ENCODE assay signal across 23 cellular contexts in the genomic region with DNA sequence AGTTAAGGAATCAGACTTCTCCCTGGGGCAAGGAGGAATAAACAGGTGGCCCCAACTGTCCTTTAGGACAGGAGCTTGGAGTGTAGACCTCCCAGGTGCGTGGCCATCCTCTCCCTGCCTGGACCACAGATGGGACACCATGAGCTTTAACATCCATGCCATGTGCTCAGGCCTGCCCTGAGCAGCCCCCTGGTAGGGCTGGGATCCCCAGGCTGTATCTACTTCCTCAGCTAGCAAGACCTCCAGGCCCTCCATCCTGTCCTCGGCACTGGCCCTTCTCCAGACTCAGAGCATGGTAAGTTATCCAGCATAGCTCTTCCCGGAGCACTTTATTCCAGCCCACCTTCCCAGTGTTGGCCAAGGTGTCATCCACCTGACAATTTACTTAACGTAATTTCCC. TPM values are rescaled to one million over a fixed set of nuclear protein-coding genes. Genes with fewer than 3 reads are reported as not detected.
DNase-seq lines count a peak whose midpoint lies in the region; ATAC-seq and TF ChIP-seq lines count a peak whose summit lies in the region.
"Had no signal": no experiment of that assay in that cellular context is flagged by ENCODE, and none has a peak within 500 bp of the region (broad histone marks: within the 10 kb centered on the region; RNA-seq: fewer than 3 reads in every experiment).

No MANE protein-coding gene starts in this region.

- TF ChIP-seq CTCF in Loucy (conservative IDR thresholded peaks at IDR 0.05; ENCODE audit: low read length) (no peak), WTC11 (IDR thresholded peaks at IDR 0.05) (no peak)

- CTCF ChIA-PET in activated naive CD4-positive, alpha-beta T cell treated with anti-CD3 and anti-CD28 coated beads for 36 hours (lab: Charles Lee), result interaction anchor here (0.6 to 1.7 kb wide), 11 partner anchors 9 to 210 kb away, joined by 3 to 7 read pairs (median 3); no protein-coding TSS in a partner anchor
- CTCF ChIA-PET in WTC11 (lab: Charles Lee), result interaction anchor here (0.6 kb wide), 1 partner anchor 65 kb away, joined by 3 read pairs; no protein-coding TSS in a partner anchor

- intact Hi-C loops in activated naive CD4-positive, alpha-beta T cell treated with anti-CD3 and anti-CD28 coated beads for 36 hours (cut with micrococcal nuclease), result no loop called here

- no peaks in the 10 kb centered on the region for H3K9me2 ChIP-seq in Loucy (replicated peaks; ENCODE audit: low read depth, low read length)
- no peaks in the 10 kb centered on the region for H3K9me2 ChIP-seq in GM23248 (ENCODE audit: insufficient read depth)
- H3K9me2 ChIP-seq: SK-N-SH had no signal

- DNase-seq in activated naive CD4-positive, alpha-beta T cell treated with anti-CD3 and anti-CD28 coated beads for 36 hours, result peak; percentile 26
- no peak for DNase-seq in activated naive CD4-positive, alpha-beta T cell treated with anti-CD3 and anti-CD28 coated beads, Interleukin-2, amount 50 U/mL, for 16 hours
- DNase-seq in activated naive CD8-positive, alpha-beta T cell treated with anti-CD3 and anti-CD28 coated beads, Interleukin-2, amount 50 U/mL, for 24 hours, result no peak
- DNase-seq in WTC11 (ENCODE audit: low spot score), result no peak
- no peak for DNase-seq in GM23248
- DNase-seq: activated CD4-positive, alpha-beta T cell treated with anti-CD3 and anti-CD28 coated beads for 48 hours; KG1; NCI-H1092; NCI-H2081; NCI-H510A; NK-92 treated with Interleukin-12 subunit alpha and Interleukin-12 subunit beta, amount 100 ng/mL, for 24 hours; psoas muscle; SK-N-SH; stimulated activated CD4-positive, alpha-beta T cell treated with anti-CD3 and anti-CD28 coated beads, Interleukin-4, amount 100 ng/mL, for 4 hours had no signal

- 25 to 34% methylated on average over 4 of the region's 4 CpGs for WGBS in GM23248 (ENCODE audit: low coverage in 1 of 2, low lambda C conversion rate in 2 of 2, missing lambda C conversion rate in 2 of 2), 2 experiments

- no peaks in the 10 kb centered on the region for H3K27me3 Mint-ChIP-seq in activated naive CD4-positive, alpha-beta T cell treated with anti-CD3 and anti-CD28 coated beads for 36 hours (ENCODE audit: low read depth)
- H3K27me3 Mint-ChIP-seq in activated naive CD8-positive, alpha-beta T cell treated with anti-CD3 and anti-CD28 coated beads, Interleukin-2, amount 50 U/mL, for 24 hours, result no peaks in the 10 kb centered on the region
- no peaks in the 10 kb centered on the region for H3K27me3 Mint-ChIP-seq in stimulated activated memory B cell treated with anti-CD40 and anti-IgM and Interleukin-4, amounts not matched to agents 10 μg/mL and 1 μg/mL and 100 μg/mL, for 72 hours
- H3K27me3 Mint-ChIP-seq in WTC11 (ENCODE audit: low read depth), result no peaks in the 10 kb centered on the region

- H4K20me1 ChIP-seq in Loucy (ENCODE audit: insufficient read depth, low read length, poor library complexity, severe bottlenecking) (no peaks in the 10 kb centered on the region), GM23248 (ENCODE audit: insufficient read depth) (no peaks in the 10 kb centered on the region)

- H3K36me3 ChIP-seq in Loucy (ENCODE audit: insufficient read depth, low read length) (no peaks in the 10 kb centered on the region), GM23248 (ENCODE audit: low read depth) (no peaks in the 10 kb centered on the region)
- H3K36me3 ChIP-seq: suprapubic skin had no signal

- no peaks in the 10 kb centered on the region for H3K9me3 Mint-ChIP-seq in activated naive CD4-positive, alpha-beta T cell treated with anti-CD3 and anti-CD28 coated beads for 36 hours
- H3K9me3 Mint-ChIP-seq in activated naive CD8-positive, alpha-beta T cell treated with anti-CD3 and anti-CD28 coated beads, Interleukin-2, amount 50 U/mL, for 24 hours, result no peaks in the 10 kb centered on the region
- H3K9me3 Mint-ChIP-seq in stimulated activated memory B cell treated with anti-CD40 and anti-IgM and Interleukin-4, amounts not matched to agents 10 μg/mL and 1 μg/mL and 100 μg/mL, for 72 hours, result no peaks in the 10 kb centered on the region
- H3K9me3 Mint-ChIP-seq in WTC11, result no peaks in the 10 kb centered on the region
- H3K9me3 Mint-ChIP-seq: neural crest cell had no signal

- peak overlapping the region; percentile 3 for H3K4me2 ChIP-seq in Loucy (ENCODE audit: low read depth, low read length, poor library complexity, severe bottlenecking)
- H3K4me2 ChIP-seq in GM23248 (ENCODE audit: unreplicated experiment), result no peak overlapping the region
- H3K4me2 ChIP-seq: SK-N-SH had no signal

- in situ Hi-C loops in GM23248 (cut with MboI), result no loop called here

- ATAC-seq in activated naive CD8-positive, alpha-beta T cell treated with anti-CD3 and anti-CD28 coated beads, Interleukin-2, amount 50 U/mL, for 24 hours, result no peak
- no peak for ATAC-seq in stimulated activated memory B cell treated with anti-CD40 and anti-IgM and Interleukin-4, amounts not matched to agents 10 μg/mL and 1 μg/mL and 100 μg/mL, for 72 hours
- ATAC-seq in WTC11 (no peak), HG02759 (IDR thresholded peaks at IDR 0.05; ENCODE audit: unreplicated experiment) (no peak)
- ATAC-seq: left lobe of liver, psoas muscle had no signal

- H3K4me3 Mint-ChIP-seq in activated naive CD4-positive, alpha-beta T cell treated with anti-CD3 and anti-CD28 coated beads for 36 hours, result peak overlapping the region; percentile 72
- peak overlapping the region; percentile 71 for H3K4me3 Mint-ChIP-seq in activated naive CD8-positive, alpha-beta T cell treated with anti-CD3 and anti-CD28 coated beads, Interleukin-2, amount 50 U/mL, for 24 hours
- no peak overlapping the region for H3K4me3 Mint-ChIP-seq in stimulated activated memory B cell treated with anti-CD40 and anti-IgM and Interleukin-4, amounts not matched to agents 10 μg/mL and 1 μg/mL and 100 μg/mL, for 72 hours
- H3K4me3 Mint-ChIP-seq in WTC11, result no peak overlapping the region
- H3K4me3 Mint-ChIP-seq: neural crest cell had no signal

- no peaks in the 10 kb centered on the region for H3K9me3 ChIP-seq in Loucy (ENCODE audit: insufficient read depth, low read depth, low read length)
- no peaks in the 10 kb centered on the region for H3K9me3 ChIP-seq in GM23248 (ENCODE audit: low read depth)
- H3K9me3 ChIP-seq: psoas muscle, SK-N-SH, suprapubic skin had no signal

- H3K4me1 Mint-ChIP-seq in activated naive CD4-positive, alpha-beta T cell treated with anti-CD3 and anti-CD28 coated beads for 36 hours (ENCODE audit: low read depth), result peaks cover 61% of the 10 kb centered on the region
- peaks cover 77% of the 10 kb centered on the region for H3K4me1 Mint-ChIP-seq in activated naive CD8-positive, alpha-beta T cell treated with anti-CD3 and anti-CD28 coated beads, Interleukin-2, amount 50 U/mL, for 24 hours
- peaks cover 32% of the 10 kb centered on the region for H3K4me1 Mint-ChIP-seq in stimulated activated memory B cell treated with anti-CD40 and anti-IgM and Interleukin-4, amounts not matched to agents 10 μg/mL and 1 μg/mL and 100 μg/mL, for 72 hours
- no peaks in the 10 kb centered on the region for H3K4me1 Mint-ChIP-seq in WTC11

- H3K79me2 ChIP-seq in Loucy (ENCODE audit: insufficient read depth, low read length) (peaks cover 13% of the 10 kb centered on the region; the same call in 1 of the 2 replicates), GM23248 (ENCODE audit: insufficient read depth) (no peaks in the 10 kb centered on the region)

- peak overlapping the region; percentile 97 for H3K27ac Mint-ChIP-seq in activated naive CD4-positive, alpha-beta T cell treated with anti-CD3 and anti-CD28 coated beads for 36 hours
- H3K27ac Mint-ChIP-seq in activated naive CD8-positive, alpha-beta T cell treated with anti-CD3 and anti-CD28 coated beads, Interleukin-2, amount 50 U/mL, for 24 hours, result peak overlapping the region; percentile 95
- peak overlapping the region; percentile 34 for H3K27ac Mint-ChIP-seq in stimulated activated memory B cell treated with anti-CD40 and anti-IgM and Interleukin-4, amounts not matched to agents 10 μg/mL and 1 μg/mL and 100 μg/mL, for 72 hours
- H3K27ac Mint-ChIP-seq in WTC11, result no peak overlapping the region

- no peak overlapping the region for H3K27ac ChIP-seq in GM23248
- H3K27ac ChIP-seq: psoas muscle, suprapubic skin had no signal

- H3F3A ChIP-seq in Loucy (ENCODE audit: low read depth) (no peaks in the 10 kb centered on the region), GM23248 (ENCODE audit: insufficient read depth) (no peaks in the 10 kb centered on the region)

- H3K9ac ChIP-seq in Loucy (ENCODE audit: low read depth, low read length, poor library complexity, severe bottlenecking) (no peak overlapping the region), GM23248 (no peak overlapping the region)
- H3K9ac ChIP-seq: SK-N-SH had no signal

- POLR2A ChIA-PET in WTC11 (lab: Charles Lee), result no interaction called here

- no peak overlapping the region for H2AFZ ChIP-seq in Loucy (ENCODE audit: low read length)
- H2AFZ ChIP-seq in GM23248, result no peak overlapping the region

- H3K4me3 ChIP-seq in Loucy (ENCODE audit: low read length, poor library complexity, severe bottlenecking) (no peak overlapping the region), GM23248 (no peak overlapping the region)
- H3K4me3 ChIP-seq: psoas muscle, skin epidermis, suprapubic skin had no signal

- H3K36me3 Mint-ChIP-seq in activated naive CD4-positive, alpha-beta T cell treated with anti-CD3 and anti-CD28 coated beads for 36 hours (ENCODE audit: low read depth), result peaks cover 82% of the 10 kb centered on the region
- peaks cover 66% of the 10 kb centered on the region for H3K36me3 Mint-ChIP-seq in activated naive CD8-positive, alpha-beta T cell treated with anti-CD3 and anti-CD28 coated beads, Interleukin-2, amount 50 U/mL, for 24 hours (ENCODE audit: low read depth)
- no peaks in the 10 kb centered on the region for H3K36me3 Mint-ChIP-seq in stimulated activated memory B cell treated with anti-CD40 and anti-IgM and Interleukin-4, amounts not matched to agents 10 μg/mL and 1 μg/mL and 100 μg/mL, for 72 hours
- no peaks in the 10 kb centered on the region for H3K36me3 Mint-ChIP-seq in WTC11

- H3K27me3 ChIP-seq in Loucy (ENCODE audit: insufficient read depth, low read length, poor library complexity, severe bottlenecking) (no peaks in the 10 kb centered on the region), GM23248 (replicated peaks; ENCODE audit: insufficient read depth) (peaks cover 12% of the 10 kb centered on the region)
- H3K27me3 ChIP-seq: suprapubic skin had no signal

- H3K4me1 ChIP-seq in Loucy (ENCODE audit: insufficient read depth, low read length, poor library complexity, severe bottlenecking), result peaks cover 37% of the 10 kb centered on the region
- H3K4me1 ChIP-seq in GM23248 (ENCODE audit: insufficient read depth), result no peaks in the 10 kb centered on the region
- H3K4me1 ChIP-seq: psoas muscle, suprapubic skin had no signal

RNA-seq across cellular contexts. Expression of a gene that starts 5.7 kb away (rescaled TPM):
- total RNA-seq in activated naive CD4-positive, alpha-beta T cell treated with anti-CD3 and anti-CD28 coated beads for 36 hours, result 100 to 1,000 TPM; 227 to 234 TPM
- total RNA-seq in WTC11 (2021), result 0.53 to 1.0 TPM (median 0.73 TPM) in 3 replicates
- not detected in 2 replicates for total RNA-seq in GM23248 (2014; rRNA removed; shearing (Covaris generic))
- not detected in 2 replicates for polyA plus RNA-seq in GM23248 (2016; fragmentation: Nextera tagmentation; extraction: Ambion mirVana)
- total RNA-seq: fibroblast of lung, H4 had no signal
- polyA plus RNA-seq: fibroblast of lung, SK-N-SH had no signal

RNA-seq across cellular contexts. Expression of a gene that starts 25.2 kb away (rescaled TPM):
- total RNA-seq in activated naive CD4-positive, alpha-beta T cell treated with anti-CD3 and anti-CD28 coated beads for 36 hours, result 1 to 10 TPM; 5.6 to 5.8 TPM
- 10.2 to 12.1 TPM (median 11.5 TPM) in 3 replicates for total RNA-seq in WTC11 (2021)
- total RNA-seq in GM23248 (2014; rRNA removed; shearing (Covaris generic)), result 0.51 and 2.2 TPM in 2 replicates
- polyA plus RNA-seq in GM23248 (2016; fragmentation: Nextera tagmentation; extraction: Ambion mirVana), result 1.1 and 1.5 TPM in 2 replicates
- polyA plus RNA-seq: SK-N-SH had no signal

RNA-seq across cellular contexts. Expression of a gene that starts 53.0 kb away (rescaled TPM):
- 1 to 10 TPM; 1.2 to 2.3 TPM for total RNA-seq in activated naive CD4-positive, alpha-beta T cell treated with anti-CD3 and anti-CD28 coated beads for 36 hours
- 110 to 114 TPM (median 114 TPM) in 3 replicates for total RNA-seq in WTC11 (2021)
- 27.2 and 28.2 TPM in 2 replicates for total RNA-seq in GM23248 (2014; rRNA removed; shearing (Covaris generic))
- 10.1 and 12.2 TPM in 2 replicates for polyA plus RNA-seq in GM23248 (2016; fragmentation: Nextera tagmentation; extraction: Ambion mirVana)

Comparison
In these comparisons a context has a peak if more than half of its experiments do, and no peak if none do; other contexts are left out.
1. H3K4me3 Mint-ChIP-seq: peak in activated naive CD4-positive, alpha-beta T cell treated with anti-CD3 and anti-CD28 coated beads for 36 hours (single experiment) and activated naive CD8-positive, alpha-beta T cell treated with anti-CD3 and anti-CD28 coated beads, Interleukin-2, amount 50 U/mL, for 24 hours (single experiment); none in stimulated activated memory B cell treated with anti-CD40 and anti-IgM and Interleukin-4, amounts not matched to agents 10 μg/mL and 1 μg/mL and 100 μg/mL, for 72 hours (single experiment) and WTC11 (single experiment).
2. RNA of a gene that starts 5.7 kb away (total RNA-seq): 227 to 234 TPM in activated naive CD4-positive, alpha-beta T cell treated with anti-CD3 and anti-CD28 coated beads for 36 hours; 0.53 to 1.0 TPM in WTC11 and not detected in GM23248; every median in the first group is over 100 times any median in the second.